In the genomic region with DNA sequence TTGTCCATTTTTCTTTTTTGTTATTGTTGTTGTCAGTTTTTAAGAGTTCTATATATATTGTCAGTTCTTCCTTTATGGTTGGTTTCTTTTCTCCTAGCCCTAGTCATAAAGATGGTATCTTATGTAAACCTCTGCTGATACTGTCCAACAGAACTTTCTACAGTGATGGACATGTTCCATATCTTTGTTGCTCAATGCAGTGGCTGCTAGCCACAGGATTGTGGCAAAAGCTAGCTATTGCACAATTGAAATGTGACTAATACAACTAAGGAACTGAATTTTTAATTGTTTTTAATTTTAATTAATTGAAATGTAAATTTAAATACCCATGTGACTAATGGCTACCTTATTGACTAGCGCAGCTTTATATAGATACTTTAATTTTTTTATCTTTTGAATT, we compare ENCODE assay signal across 16 cellular contexts.
DNase-seq lines count a peak whose midpoint lies in the region; ATAC-seq and TF ChIP-seq lines count a peak whose summit lies in the region.
"Had no signal": no experiment of that assay in that cellular context is flagged by ENCODE, and none has a peak within 500 bp of the region (broad histone marks: within the 10 kb centered on the region; RNA-seq: fewer than 3 reads in every experiment).

No MANE protein-coding gene starts in this region.

- no peak overlapping the region for H3K27ac ChIP-seq in left ventricle myocardium inferior (replicated peaks)
- no peak overlapping the region for H3K27ac ChIP-seq in Karpas-422 (ENCODE audit: low read length)
- H3K27ac ChIP-seq: tibial nerve had no signal

- H3K36me3 Mint-ChIP-seq in naive thymus-derived CD8-positive, alpha-beta T cell: no peaks in the 10 kb centered on the region

- H3K4me1 ChIP-seq in left ventricle myocardium inferior (no peaks in the 10 kb centered on the region), Karpas-422 (ENCODE audit: low read length) (no peaks in the 10 kb centered on the region)
- H3K4me1 ChIP-seq: BE2C, tibial nerve had no signal

- POLR2A ChIA-PET in naive thymus-derived CD8-positive, alpha-beta T cell (lab: Charles Lee): no interaction called here

- no peaks in the 10 kb centered on the region for H3K27me3 Mint-ChIP-seq in naive thymus-derived CD8-positive, alpha-beta T cell

- TF ChIP-seq CTCF in left ventricle myocardium inferior (IDR thresholded peaks at IDR 0.05; ENCODE audit: borderline replicate concordance): no peak

- H3K79me2 ChIP-seq in Karpas-422 (ENCODE audit: low read length): no peaks in the 10 kb centered on the region

- DNase-seq in left cardiac atrium (no peak), left ventricle myocardium inferior (no peak), SKM-1 treated with dmso at 0.1 percent for 144 hours (lab: John Stamatoyannopoulos, UW; ENCODE audit: unreplicated experiment) (peak; percentile 70), glomerular visceral epithelial cell (ENCODE audit: extremely low spot score) (peak; percentile 50), Karpas-422 (no peak), NCI-H2227 (lab: John Stamatoyannopoulos, UW; ENCODE audit: unreplicated experiment) (no peak)
- no peak for DNase-seq in naive thymus-derived CD8-positive, alpha-beta T cell
- DNase-seq: activated CD8-positive, alpha-beta memory T cell treated with anti-CD3 and anti-CD28 coated beads, Interleukin-2, amount 50 U/mL, for 48 hours; BE2C; hypothalamus; NCI-H446; nephron progenitor cell; stimulated activated CD4-positive, alpha-beta T cell treated with anti-CD3 and anti-CD28 coated beads, Interleukin-4, amount 100 ng/mL, for 4 hours; T-helper 1 cell had no signal

- H3K4me3 Mint-ChIP-seq in naive thymus-derived CD8-positive, alpha-beta T cell: no peak overlapping the region
- H3K4me3 Mint-ChIP-seq: nephron progenitor cell had no signal

- H3K4me2 ChIP-seq in Karpas-422 (ENCODE audit: low read depth, low read length, poor library complexity, severe bottlenecking): no peak overlapping the region

- intact Hi-C loops in left cardiac atrium (cut with DNase I) (no loop called here), left ventricle myocardium inferior (cut with micrococcal nuclease) (no loop called here)

- H3K9me2 ChIP-seq in Karpas-422 (replicated peaks; ENCODE audit: insufficient read depth, low read length): no peaks in the 10 kb centered on the region; the same call in 1 of the 2 replicates

- H3K4me3 ChIP-seq in left ventricle myocardium inferior (no peak overlapping the region), Karpas-422 (ENCODE audit: low read length) (no peak overlapping the region)
- H3K4me3 ChIP-seq: tibial nerve had no signal

- no peaks in the 10 kb centered on the region for H4K20me1 ChIP-seq in Karpas-422 (ENCODE audit: insufficient read depth, low read depth, low read length)

- no peak overlapping the region for H3K9ac ChIP-seq in Karpas-422 (ENCODE audit: low read length)

- ATAC-seq in left cardiac atrium (peak; percentile 38 to 57), HG02610 (IDR thresholded peaks at IDR 0.05; ENCODE audit: unreplicated experiment) (no peak)
- no peak for ATAC-seq in naive thymus-derived CD8-positive, alpha-beta T cell

- peaks cover 0 to 5% (median 0%) of the 10 kb centered on the region in 9 donors for H3K9me3 Mint-ChIP-seq in naive thymus-derived CD8-positive, alpha-beta T cell
- H3K9me3 Mint-ChIP-seq: nephron progenitor cell had no signal

- no peaks in the 10 kb centered on the region for H3K9me3 ChIP-seq in left ventricle myocardium inferior (replicated peaks)
- no peaks in the 10 kb centered on the region for H3K9me3 ChIP-seq in Karpas-422 (ENCODE audit: low read length)
- H3K9me3 ChIP-seq: BE2C had no signal

- no peak overlapping the region for H3K27ac Mint-ChIP-seq in naive thymus-derived CD8-positive, alpha-beta T cell
- H3K27ac Mint-ChIP-seq: nephron progenitor cell had no signal

- no peak overlapping the region for H2AFZ ChIP-seq in Karpas-422 (ENCODE audit: low read length)

- H3K27me3 ChIP-seq in left ventricle myocardium inferior (ENCODE audit: low read depth) (no peaks in the 10 kb centered on the region), Karpas-422 (ENCODE audit: low read length) (no peaks in the 10 kb centered on the region)
- H3K27me3 ChIP-seq: BE2C, tibial nerve had no signal

- H3K36me3 ChIP-seq in left ventricle myocardium inferior (no peaks in the 10 kb centered on the region), Karpas-422 (ENCODE audit: insufficient read depth, low read length) (no peaks in the 10 kb centered on the region)
- H3K36me3 ChIP-seq: BE2C, tibial nerve had no signal

- no peaks in the 10 kb centered on the region for H3K4me1 Mint-ChIP-seq in naive thymus-derived CD8-positive, alpha-beta T cell
- H3K4me1 Mint-ChIP-seq: nephron progenitor cell had no signal

Comparison
In these comparisons a context has a peak if more than half of its experiments do, and no peak if none do; other contexts are left out.
1. ATAC-seq: peak in left cardiac atrium (2 of 2); none in HG02610 (single experiment) and naive thymus-derived CD8-positive, alpha-beta T cell (0 of 2).
2. DNase-seq: peak in SKM-1 treated with dmso at 0.1 percent for 144 hours (single experiment) and glomerular visceral epithelial cell (single experiment); none in left cardiac atrium (single experiment), left ventricle myocardium inferior (single experiment), Karpas-422 (single experiment), NCI-H2227 (single experiment) and naive thymus-derived CD8-positive, alpha-beta T cell (0 of 10).